ENCODE assay signal across 11 cellular contexts in genomic region chr1:44676484-44677200, GRCh38. TPM values are rescaled to one million over a fixed set of nuclear protein-coding genes. Genes with fewer than 3 reads are reported as not detected.
DNase-seq lines count a peak whose midpoint lies in the region; ATAC-seq, FAIRE-seq and TF ChIP-seq lines count a peak whose summit lies in the region.
"Had no signal": no experiment of that assay in that cellular context is flagged by ENCODE, and none has a peak within 500 bp of the region (broad histone marks: within the 10 kb centered on the region; RNA-seq: fewer than 3 reads in every experiment).

No MANE protein-coding gene starts in this region.

- no peaks in the 10 kb centered on the region for H3K9me3 ChIP-seq in SK-N-SH
- no peaks in the 10 kb centered on the region for H3K9me3 ChIP-seq in tibial nerve
- H3K9me3 ChIP-seq: SJCRH30, tibial artery had no signal

- no peaks in the 10 kb centered on the region for H3F3A ChIP-seq in SK-N-SH (replicated peaks; ENCODE audit: insufficient read depth)

- TF ChIP-seq RAD21 in SK-N-SH (IDR thresholded peaks at IDR 0.05; ENCODE audit: low read length) = no peak

- peak overlapping the region; percentile 21 for H3K4me2 ChIP-seq in SK-N-SH

- no peaks in the 10 kb centered on the region for H3K27me3 ChIP-seq in SK-N-SH (ENCODE audit: insufficient read depth)
- H3K27me3 ChIP-seq in tibial nerve = no peaks in the 10 kb centered on the region
- H3K27me3 ChIP-seq: SJCRH30 had no signal

- peaks cover 6% of the 10 kb centered on the region; the same call in 1 of the 2 replicates for H3K79me2 ChIP-seq in SK-N-SH (ENCODE audit: insufficient read depth)

- no peaks in the 10 kb centered on the region for H4K20me1 ChIP-seq in SK-N-SH (ENCODE audit: insufficient read depth)

- POLR2A ChIA-PET in SK-N-SH (lab: Yijun Ruan, JAX) = no interaction called here

- TF ChIP-seq EP300 in SK-N-SH (IDR thresholded peaks at IDR 0.05; ENCODE audit: borderline replicate concordance in 1 of 2, low read depth in 1 of 2, low read length in 1 of 2) (no peak), tibial nerve (IDR thresholded peaks at IDR 0.05) (peak in 1 of 2 donors; percentile 52)

- no peaks in the 10 kb centered on the region for H3K36me3 ChIP-seq in SK-N-SH (replicated peaks in 1 of 2; ENCODE audit: control insufficient read depth in 1 of 2, insufficient read depth in 2 of 2, low read length in 1 of 2)
- H3K36me3 ChIP-seq in tibial nerve = no peaks in the 10 kb centered on the region
- H3K36me3 ChIP-seq: SJCRH30, tibial artery had no signal

- DNase-seq in SK-N-SH = no peak
- peak; percentile 23 for DNase-seq in RCC 7860 (ENCODE audit: low spot score)
- DNase-seq in fibroblast of the aortic adventitia (ENCODE audit: low read depth) = peak; percentile 29
- no peak for DNase-seq in tibial nerve (ENCODE audit: low spot score in 2 of 2)
- DNase-seq: tibial artery had no signal

- ATAC-seq in SK-N-SH treated with all-trans-retinoic acid at 6 μM for 48 hours (no peak), GM21515 (IDR thresholded peaks at IDR 0.05; ENCODE audit: unreplicated experiment) (no peak), HG03108 (IDR thresholded peaks at IDR 0.05; ENCODE audit: unreplicated experiment) (no peak), GM21367 (IDR thresholded peaks at IDR 0.05; ENCODE audit: unreplicated experiment) (no peak)

- no peak overlapping the region for H3K4me3 ChIP-seq in SK-N-SH (ENCODE audit: low read depth in 2 of 2, low read length in 1 of 2)
- H3K4me3 ChIP-seq in fibroblast of the aortic adventitia (ENCODE audit: low read depth, low read length) = no peak overlapping the region
- no peak overlapping the region for H3K4me3 ChIP-seq in tibial nerve
- H3K4me3 ChIP-seq: SJCRH30, tibial artery had no signal

- no peak for FAIRE-seq in RCC 7860 (lab: Jason Lieb, UNC)

- 74% methylated on average over 5 of the region's 5 CpGs for WGBS in SK-N-SH (ENCODE audit: low lambda C conversion rate)
- WGBS in tibial nerve, 2 donors = 71 to 73% methylated on average over 5 of the region's 5 CpGs

- TF ChIP-seq CTCF in SK-N-SH (IDR thresholded peaks at IDR 0.05) = no peak
- TF ChIP-seq CTCF in fibroblast of the aortic adventitia (IDR thresholded peaks at IDR 0.05; ENCODE audit: insufficient read depth, low read length) = no peak
- no peak for TF ChIP-seq CTCF in tibial nerve (IDR thresholded peaks at IDR 0.05)

- H2AFZ ChIP-seq in SK-N-SH (ENCODE audit: low read depth) = no peak overlapping the region

- H3K27ac ChIP-seq in SK-N-SH (ENCODE audit: low read depth in 2 of 2, low read length in 1 of 2) (0 out of 4 replicates have a peak overlapping the region, but pooled peaks of 1 of the 2 experiments have one; percentile 0), tibial nerve (peak overlapping the region in 3 of 4 donors; percentile 68 to 97 (median 93))
- H3K27ac ChIP-seq: SJCRH30, tibial artery had no signal

- no peaks in the 10 kb centered on the region for H3K9me2 ChIP-seq in SK-N-SH

- H3K4me1 ChIP-seq in SK-N-SH (ENCODE audit: control insufficient read depth in 1 of 2, insufficient read depth in 2 of 2, low read depth in 1 of 2, low read length in 1 of 2) (peaks cover 7 to 24% of the 10 kb centered on the region in 2 experiments; a peak in 1 of 4 replicates), tibial nerve (peaks cover 0 to 65% (median 31%) of the 10 kb centered on the region in 4 donors)

- CTCF ChIA-PET in SK-N-SH (lab: Yijun Ruan, JAX) = interaction anchor here (0.7 to 5.9 kb wide), 6 partner anchors 11 to 45 kb away, joined by 3 to 48 read pairs (median 5); no protein-coding TSS in a partner anchor

- no peak for TF ChIP-seq POLR2A in tibial nerve (IDR thresholded peaks at IDR 0.05)

- H3K9ac ChIP-seq in SK-N-SH = no peak overlapping the region

TF ChIP-seq in SK-N-SH, 30 proteins besides CTCF, POLR2A, EP300 and RAD21:
- TF ChIP-seq ELF1 (IDR thresholded peaks at IDR 0.05) = 0 out of 2 replicates have a peak, but pooled peaks have one; percentile 15
- TF ChIP-seq RXRA (IDR thresholded peaks at IDR 0.05; ENCODE audit: borderline replicate concordance, low read depth) = no peak

TF ChIP-seq in SK-N-SH treated with all-trans-retinoic acid at 6 μM for 48 hours, 23 proteins besides CTCF, POLR2A, EP300 and RAD21:
- TF ChIP-seq PPARA (CRISPR knock-in tag; IDR thresholded peaks at IDR 0.05; ENCODE audit: borderline replicate concordance) (no peak), PATZ1 (CRISPR knock-in tag; IDR thresholded peaks at IDR 0.05; ENCODE audit: borderline replicate concordance) (no peak), OSR1 (CRISPR knock-in tag; IDR thresholded peaks at IDR 0.05) (no peak), ESRRG (CRISPR knock-in tag; IDR thresholded peaks at IDR 0.05) (no peak), GLIS3 (CRISPR knock-in tag; IDR thresholded peaks at IDR 0.05) (no peak), CSDC2 (CRISPR knock-in tag; IDR thresholded peaks at IDR 0.05) (no peak), ZC3H10 (CRISPR knock-in tag; IDR thresholded peaks at IDR 0.05) (no peak), CSRNP3 (CRISPR knock-in tag; IDR thresholded peaks at IDR 0.05) (no peak), ZFP30 (CRISPR knock-in tag; IDR thresholded peaks at IDR 0.05) (no peak), BACH2 (CRISPR knock-in tag; IDR thresholded peaks at IDR 0.05; ENCODE audit: borderline replicate concordance) (no peak), POU6F1 (CRISPR knock-in tag; IDR thresholded peaks at IDR 0.05; ENCODE audit: borderline replicate concordance, low read depth) (no peak)

RNA-seq across cellular contexts. Expression of gene ARMH1, which starts 2.1 kb away (rescaled TPM):
- polyA plus RNA-seq in SK-N-SH (2012; rRNA removed) = 6.6 and 10.5 TPM in 2 replicates
- polyA plus RNA-seq in SK-N-SH (2012; cell fraction: cytosol; rRNA removed) = 1.1 and 1.5 TPM in 2 replicates
- polyA plus RNA-seq in SK-N-SH (2012; cell fraction: nucleus; rRNA removed) = 60.0 and 87.2 TPM in 2 replicates
- total RNA-seq in fibroblast of the aortic adventitia (ENCODE audit: low replicate concordance) (0.41 and 1.7 TPM in 2 replicates), tibial nerve (1 to 10 TPM in 3 of 4 donors, under 1 TPM in 1; 0.66 to 7.1 (median 2.9) TPM)
- total RNA-seq: SJCRH30 had no signal

RNA-seq across cellular contexts. Expression of gene TMEM53, which starts 2.4 kb away (rescaled TPM):
- 14.9 and 16.9 TPM in 2 replicates for polyA plus RNA-seq in SK-N-SH (2012; rRNA removed)
- 6.7 and 9.5 TPM in 2 replicates for polyA plus RNA-seq in SK-N-SH (2012; cell fraction: cytosol; rRNA removed)
- polyA plus RNA-seq in SK-N-SH (2012; cell fraction: nucleus; rRNA removed) = 10.4 and 10.6 TPM in 2 replicates
- total RNA-seq in fibroblast of the aortic adventitia (ENCODE audit: low replicate concordance) (6.6 and 9.2 TPM in 2 replicates), tibial nerve (10 to 100 TPM in 2 of 4 donors, 1 to 10 TPM in 2; 7.2 to 10.5 (median 9.5) TPM)

RNA-seq across cellular contexts. Expression of gene RNU5D-1, which starts 54.3 kb away (rescaled TPM):
- polyA plus RNA-seq in SK-N-SH (2012; rRNA removed) = not detected in 2 replicates
- polyA plus RNA-seq in SK-N-SH (2012; cell fraction: cytosol; rRNA removed) = not detected in 2 replicates
- not detected in 2 replicates for polyA plus RNA-seq in SK-N-SH (2012; cell fraction: nucleus; rRNA removed)
- not detected in 2 replicates for total RNA-seq in fibroblast of the aortic adventitia (ENCODE audit: low replicate concordance)
- not detected for total RNA-seq in tibial nerve
- total RNA-seq: activated T-helper 1 cell treated with anti-CD3 and anti-CD28 coated beads, Interleukin-12 subunit alpha, Interleukin-12 subunit beta, Interleukin-2, Interleukin-4 antibody, amounts not matched to agents 30 ng/mL and 10 ng/mL and 1 ng/mL, durations not matched to agents 14 hours and 24 hours and 36 hours; SJCRH30 had no signal

Comparison
In these comparisons a context has a peak if more than half of its experiments do, and no peak if none do; other contexts are left out.
1. DNase-seq: peak in RCC 7860 (single experiment) and fibroblast of the aortic adventitia (single experiment); none in SK-N-SH (single experiment) and tibial nerve (0 of 2).